In genomic region chr17:64328036-64328874, GRCh38 we compare ENCODE assay signal across 11 cellular contexts.
DNase-seq lines count a peak whose midpoint lies in the region; ATAC-seq and TF ChIP-seq lines count a peak whose summit lies in the region.
"Had no signal": no experiment of that assay in that cellular context is flagged by ENCODE, and none has a peak within 500 bp of the region (broad histone marks: within the 10 kb centered on the region; RNA-seq: fewer than 3 reads in every experiment).

No MANE protein-coding gene starts in this region.

- intact Hi-C loops in heart right ventricle (cut with DNase I) (loop anchor here in 2 of 10 donors (5.0 to 10.0 kb wide), 3 partner anchors 34 to 167 kb away; partner anchors contain the start of gene POLG2 (in 1 of the 2)), ovary (cut with DNase I) (loop anchor here in 1 of 4 donors (10.0 kb wide), 1 partner anchor 57 kb away; no protein-coding TSS in a partner anchor), thyroid gland (cut with DNase I) (no loop called here), head of caudate nucleus (cut with DNase I) (no loop called here)

- H3K27ac ChIP-seq in VCaP: peak overlapping the region; percentile 95
- H3K27ac ChIP-seq in heart right ventricle: peak overlapping the region; percentile 69 to 95 (median 87)
- peak overlapping the region; percentile 62 to 87 for H3K27ac ChIP-seq in ovary
- peak overlapping the region; percentile 34 to 80 (median 50) for H3K27ac ChIP-seq in thyroid gland

- TF ChIP-seq POLR2A in ovary (IDR thresholded peaks at IDR 0.05) (no peak), thyroid gland (IDR thresholded peaks at IDR 0.05) (no peak)

- no peaks in the 10 kb centered on the region for H3K27me3 ChIP-seq in heart right ventricle
- H3K27me3 ChIP-seq in ovary: no peaks in the 10 kb centered on the region
- H3K27me3 ChIP-seq in thyroid gland: no peaks in the 10 kb centered on the region

- H3K4me1 ChIP-seq in heart right ventricle (peaks cover 26 to 95% (median 81%) of the 10 kb centered on the region in 9 donors), ovary (ENCODE audit: insufficient read depth) (peaks cover 33% of the 10 kb centered on the region), thyroid gland (peaks cover 15 to 59% of the 10 kb centered on the region in 2 donors)

- WGBS in heart right ventricle, 2 donors: 55 to 59% methylated on average over 8 of the region's 8 CpGs
- 60 to 62% (median 62%) methylated on average over 8 of the region's 8 CpGs for WGBS in ovary, 3 donors
- WGBS in thyroid gland, 2 donors: 73 to 75% methylated on average over 8 of the region's 8 CpGs

- DNase-seq in heart right ventricle (peak in 1 of 2 donors; percentile 24), ovary (no peak), thyroid gland (no peak), head of caudate nucleus (no peak), NCI-H1092 (lab: John Stamatoyannopoulos, UW) (no peak)
- DNase-seq: activated CD4-positive, alpha-beta T cell treated with anti-CD3 and anti-CD28 coated beads for 1 hour; activated CD8-positive, alpha-beta memory T cell treated with anti-CD3 and anti-CD28 coated beads, Interleukin-2, amount 10 ng/mL, durations not matched to agents 7 days and 5 days; activated effector memory CD4-positive, alpha-beta T cell treated with anti-CD3 and anti-CD28 coated beads, Interleukin-2, amount 50 U/mL, for 16 hours had no signal

- ATAC-seq in heart right ventricle: peak in 6 of 8 donors; percentile 13 to 50 (median 32)
- no peak for ATAC-seq in HG03025 (IDR thresholded peaks at IDR 0.05; ENCODE audit: low FRiP score, unreplicated experiment)
- no peak for ATAC-seq in HG03175 (IDR thresholded peaks at IDR 0.05; ENCODE audit: unreplicated experiment)
- ATAC-seq: activated CD8-positive, alpha-beta memory T cell treated with anti-CD3 and anti-CD28 coated beads, Interleukin-2, amount 10 ng/mL, durations not matched to agents 7 days and 5 days had no signal

- H3K4me3 ChIP-seq in heart right ventricle (peak overlapping the region in 1 of 10 donors; percentile 16), ovary (no peak overlapping the region), thyroid gland (replicated peaks in 1 of 3) (no peak overlapping the region)

- H3K36me3 ChIP-seq in heart right ventricle: peaks cover 0 to 54% (median 0%) of the 10 kb centered on the region in 9 donors
- H3K36me3 ChIP-seq in ovary: no peaks in the 10 kb centered on the region
- no peaks in the 10 kb centered on the region for H3K36me3 ChIP-seq in thyroid gland

- TF ChIP-seq EP300 in ovary (IDR thresholded peaks at IDR 0.05): no peak

- TF ChIP-seq CTCF in VCaP (conservative IDR thresholded peaks at IDR 0.05) (no peak), heart right ventricle (IDR thresholded peaks at IDR 0.05) (no peak), ovary (IDR thresholded peaks at IDR 0.05) (no peak), thyroid gland (IDR thresholded peaks at IDR 0.05) (no peak)

- H3K9me3 ChIP-seq in heart right ventricle (peaks cover 0 to 5% (median 0%) of the 10 kb centered on the region in 11 donors), ovary (no peaks in the 10 kb centered on the region), thyroid gland (no peaks in the 10 kb centered on the region)

Comparison
In these comparisons a context has a peak if more than half of its experiments do, and no peak if none do; other contexts are left out.
1. ATAC-seq: peak in heart right ventricle (6 of 8); none in HG03025 (single experiment) and HG03175 (single experiment).
2. Peak in every context shown above with its lines, with median percentiles within 50 percentile points of each other: H3K27ac ChIP-seq.